Comparison of ENCODE assay signal across 25 cellular contexts in genomic region chrX:48076343-48076742, GRCh38. TPM values are rescaled to one million over a fixed set of nuclear protein-coding genes. Genes with fewer than 3 reads are reported as not detected.
DNase-seq lines count a peak whose midpoint lies in the region; ATAC-seq, FAIRE-seq and TF ChIP-seq lines count a peak whose summit lies in the region.
"Had no signal": no experiment of that assay in that cellular context is flagged by ENCODE, and none has a peak within 500 bp of the region (broad histone marks: within the 10 kb centered on the region; RNA-seq: fewer than 3 reads in every experiment).

No MANE protein-coding gene starts in this region.

- no peaks in the 10 kb centered on the region for H3K27me3 Mint-ChIP-seq in stimulated activated naive B cell treated with anti-CD40 and anti-IgM and Interleukin-4, amounts not matched to agents 10 μg/mL and 1 μg/mL and 100 μg/mL, for 72 hours
- H3K27me3 Mint-ChIP-seq: CD4-positive, alpha-beta T cell had no signal

- no peak for TF ChIP-seq CTCF in GM13977 (IDR thresholded peaks at IDR 0.05; ENCODE audit: extremely low read depth, insufficient read depth, missing control alignments)

- peak overlapping the region; percentile 16 for H3K27ac Mint-ChIP-seq in stimulated activated naive B cell treated with anti-CD40 and anti-IgM and Interleukin-4, amounts not matched to agents 10 μg/mL and 1 μg/mL and 100 μg/mL, for 72 hours
- H3K27ac Mint-ChIP-seq: CD4-positive, alpha-beta T cell had no signal

- ATAC-seq in GM19043 (IDR thresholded peaks at IDR 0.05; ENCODE audit: low read depth, unreplicated experiment) = peak; percentile 64
- ATAC-seq in HG03469 (IDR thresholded peaks at IDR 0.05; ENCODE audit: unreplicated experiment) = peak; percentile 42
- ATAC-seq in stimulated activated naive B cell treated with anti-CD40 and anti-IgM and Interleukin-4, amounts not matched to agents 10 μg/mL and 1 μg/mL and 100 μg/mL, for 72 hours (replicated peaks) = peak; percentile 51 to 58
- no peak for ATAC-seq in HG02759 (IDR thresholded peaks at IDR 0.05; ENCODE audit: unreplicated experiment)
- ATAC-seq: HCT116, HepG2, K562 had no signal

- H3K4me1 Mint-ChIP-seq in stimulated activated naive B cell treated with anti-CD40 and anti-IgM and Interleukin-4, amounts not matched to agents 10 μg/mL and 1 μg/mL and 100 μg/mL, for 72 hours = peaks cover 3 to 23% of the 10 kb centered on the region in 2 donors

- H3K4me3 Mint-ChIP-seq in stimulated activated naive B cell treated with anti-CD40 and anti-IgM and Interleukin-4, amounts not matched to agents 10 μg/mL and 1 μg/mL and 100 μg/mL, for 72 hours = peak overlapping the region in 1 of 2 donors; percentile 3
- H3K4me3 Mint-ChIP-seq: CD4-positive, alpha-beta T cell had no signal

- in situ Hi-C loops in GM13977 (cut with MboI; ENCODE audit: low pct_unique_long_range_greater_than_20kb, low sequenced_read_pairs, unreplicated experiment) = loop anchor here (25.0 kb wide), 1 partner anchor 411 kb away; the partner anchor contains the start of gene FTSJ1

- no peaks in the 10 kb centered on the region for H3K36me3 Mint-ChIP-seq in stimulated activated naive B cell treated with anti-CD40 and anti-IgM and Interleukin-4, amounts not matched to agents 10 μg/mL and 1 μg/mL and 100 μg/mL, for 72 hours

- no peaks in the 10 kb centered on the region for H3K9me3 Mint-ChIP-seq in stimulated activated naive B cell treated with anti-CD40 and anti-IgM and Interleukin-4, amounts not matched to agents 10 μg/mL and 1 μg/mL and 100 μg/mL, for 72 hours
- H3K9me3 Mint-ChIP-seq: CD4-positive, alpha-beta T cell had no signal

- no peak for TF ChIP-seq POLR2A in GM12891 (IDR thresholded peaks at IDR 0.05; ENCODE audit: low read depth, low read length)

- peak; percentile 38 for FAIRE-seq in GM12891 (lab: Jason Lieb, UNC)
- FAIRE-seq: H1, HepG2, K562, RCC 7860 had no signal

- DNase-seq in GM12891 (ENCODE audit: insufficient read length, low spot score) (no peak), GM13977 (ENCODE audit: low spot score) (no peak), COR-L47 (lab: John Stamatoyannopoulos, UW) (no peak)
- DNase-seq in stimulated activated naive B cell treated with anti-CD40 and anti-IgM and Interleukin-4, amounts not matched to agents 10 μg/mL and 1 μg/mL and 100 μg/mL, for 72 hours = no peak
- DNase-seq: Caco-2; CD4-positive, alpha-beta T cell; DMS 273 treated with DMSO at 0.1 percent for 48 hours; NCI-H1105; NCI-H146; NCI-H2029; NCI-H2227 treated with DMSO at 0.1 percent for 48 hours; NCI-H510A treated with DMSO at 0.1 percent for 48 hours; NCI-H748 treated with DMSO at 0.1 percent for 48 hours; OCI-M1; SJCRH30; T-helper 1 cell; T-helper 9 cell had no signal

TF ChIP-seq in GM12891, 5 proteins besides CTCF, POLR2A, EP300 and RAD21:
- TF ChIP-seq PAX5 (IDR thresholded peaks at IDR 0.05; ENCODE audit: insufficient read depth, low read length, severe bottlenecking) (no peak), TAF1 (IDR thresholded peaks at IDR 0.05; ENCODE audit: low read depth, low read length) (no peak), POU2F2 (IDR thresholded peaks at IDR 0.05; ENCODE audit: low read depth, low read length) (no peak), POLR2AphosphoS5 (IDR thresholded peaks at IDR 0.05; ENCODE audit: low read depth, low read length) (no peak), SPI1 (IDR thresholded peaks at IDR 0.05; ENCODE audit: low read depth, low read length) (no peak)

RNA-seq across cellular contexts. Expression of gene ZNF630, which starts 4.9 kb away (rescaled TPM):
- polyA plus RNA-seq in GM12891 (2012; ENCODE audit: low read depth, missing spikeins) = 1.6 TPM
- polyA plus RNA-seq: HepG2 had no signal

RNA-seq across cellular contexts. Expression of gene SPACA5B, which starts 54.1 kb away (rescaled TPM):
- polyA plus RNA-seq in GM12891 (2012; ENCODE audit: low read depth, missing spikeins) = not detected
- polyA plus RNA-seq: H1, HepG2, K562 had no signal
